ENCODE assay signal across 18 cellular contexts in genomic region chr15:63178034-63178433, GRCh38. TPM values are rescaled to one million over a fixed set of nuclear protein-coding genes. Genes with fewer than 3 reads are reported as not detected.
A peak's percentile ranks its signal among the peaks of the same experiment; 100 is the strongest.
DNase-seq lines count a peak whose midpoint lies in the region; ATAC-seq and TF ChIP-seq lines count a peak whose summit lies in the region.
"Had no signal": no experiment of that assay in that cellular context is flagged by ENCODE, and none has a peak within 500 bp of the region (broad histone marks: within the 10 kb centered on the region; RNA-seq: fewer than 3 reads in every experiment).

No MANE protein-coding gene starts in this region.

- intact Hi-C loops in activated CD4-positive, alpha-beta T cell treated with anti-CD3 and anti-CD28 coated beads for 36 hours (cut with DNase I, micrococcal nuclease), result no loop called here
- intact Hi-C loops in activated CD4-positive, alpha-beta T cell treated with anti-CD3 and anti-CD28 coated beads, Interleukin-2, amount 10 ng/mL, durations not matched to agents 24 days and 14 days (cut with micrococcal nuclease), result no loop called here
- intact Hi-C loops in left colon (cut with DNase I, micrococcal nuclease), result no loop called here

- H3K4me3 Mint-ChIP-seq in activated CD4-positive, alpha-beta T cell treated with anti-CD3 and anti-CD28 coated beads for 36 hours, result no peak overlapping the region
- no peak overlapping the region for H3K4me3 Mint-ChIP-seq in activated CD4-positive, alpha-beta T cell treated with anti-CD3 and anti-CD28 coated beads, Interleukin-2, amount 10 ng/mL, durations not matched to agents 24 days and 14 days
- no peak overlapping the region for H3K4me3 Mint-ChIP-seq in activated T-helper 17 cell treated with anti-CD3 and anti-CD28 coated beads, Interleukin-2, amount 50 U/mL, for 72 hours
- no peak overlapping the region for H3K4me3 Mint-ChIP-seq in type B pancreatic cell
- H3K4me3 Mint-ChIP-seq in effector memory CD8-positive, alpha-beta T cell, result no peak overlapping the region
- H3K4me3 Mint-ChIP-seq: activated naive CD4-positive, alpha-beta T cell treated with anti-CD3 and anti-CD28 coated beads for 36 hours; activated T-cell treated with anti-CD3 and anti-CD28 coated beads, Interleukin-2, amount 50 U/mL, for 24 hours; naive thymus-derived CD8-positive, alpha-beta T cell had no signal

- peak overlapping the region; percentile 37 for H3K27ac Mint-ChIP-seq in activated CD4-positive, alpha-beta T cell treated with anti-CD3 and anti-CD28 coated beads for 36 hours
- H3K27ac Mint-ChIP-seq in activated CD4-positive, alpha-beta T cell treated with anti-CD3 and anti-CD28 coated beads, Interleukin-2, amount 10 ng/mL, durations not matched to agents 24 days and 14 days, result no peak overlapping the region
- peak overlapping the region; percentile 69 for H3K27ac Mint-ChIP-seq in activated T-helper 17 cell treated with anti-CD3 and anti-CD28 coated beads, Interleukin-2, amount 50 U/mL, for 72 hours
- H3K27ac Mint-ChIP-seq in type B pancreatic cell, result peak overlapping the region; percentile 6
- no peak overlapping the region for H3K27ac Mint-ChIP-seq in effector memory CD8-positive, alpha-beta T cell
- H3K27ac Mint-ChIP-seq: activated naive CD4-positive, alpha-beta T cell treated with anti-CD3 and anti-CD28 coated beads for 36 hours had no signal

- ATAC-seq in activated CD4-positive, alpha-beta T cell treated with anti-CD3 and anti-CD28 coated beads for 36 hours, result no peak
- no peak for ATAC-seq in activated T-helper 17 cell treated with anti-CD3 and anti-CD28 coated beads, Interleukin-2, amount 50 U/mL, for 72 hours (replicated peaks)
- ATAC-seq in left colon, result peak; percentile 53
- no peak for ATAC-seq in effector memory CD8-positive, alpha-beta T cell (replicated peaks)
- ATAC-seq in GM18519 (IDR thresholded peaks at IDR 0.05; ENCODE audit: low FRiP score, unreplicated experiment), result no peak
- no peak for ATAC-seq in activated CD4-positive, CD25-positive, alpha-beta regulatory T cell treated with anti-CD3 and anti-CD28 coated beads, Interleukin-2, amount 50 U/mL, for 24 hours
- ATAC-seq: HCT116; heart right ventricle; naive thymus-derived CD8-positive, alpha-beta T cell had no signal

- DNase-seq in activated CD4-positive, alpha-beta T cell treated with anti-CD3 and anti-CD28 coated beads for 36 hours, result no peak
- no peak for DNase-seq in activated CD4-positive, alpha-beta T cell treated with anti-CD3 and anti-CD28 coated beads, Interleukin-2, amount 10 ng/mL, durations not matched to agents 24 days and 14 days
- no peak for DNase-seq in left colon
- no peak for DNase-seq in type B pancreatic cell (ENCODE audit: extremely low spot score, unreplicated experiment)
- no peak for DNase-seq in effector memory CD8-positive, alpha-beta T cell
- DNase-seq: activated CD4-positive, alpha-beta T cell treated with anti-CD3 and anti-CD28 coated beads, Interleukin-2, amount 50 U/mL, for 48 hours; activated naive CD4-positive, alpha-beta T cell treated with anti-CD3 and anti-CD28 coated beads for 36 hours; activated T-cell treated with anti-CD3 and anti-CD28 coated beads, Interleukin-2, amount 50 U/mL, for 24 hours; effector CD8-positive, alpha-beta T cell; heart right ventricle; naive thymus-derived CD8-positive, alpha-beta T cell; NCI-H2029 treated with DMSO at 0.1 percent for 48 hours; SHP77 treated with DMSO at 0.1 percent for 48 hours; uterus had no signal

- TF ChIP-seq CTCF in type B pancreatic cell (conservative IDR thresholded peaks at IDR 0.05), result no peak

- no peaks in the 10 kb centered on the region for H3K27me3 Mint-ChIP-seq in activated CD4-positive, alpha-beta T cell treated with anti-CD3 and anti-CD28 coated beads for 36 hours
- peaks cover 11% of the 10 kb centered on the region for H3K27me3 Mint-ChIP-seq in activated CD4-positive, alpha-beta T cell treated with anti-CD3 and anti-CD28 coated beads, Interleukin-2, amount 10 ng/mL, durations not matched to agents 24 days and 14 days
- no peaks in the 10 kb centered on the region for H3K27me3 Mint-ChIP-seq in activated T-helper 17 cell treated with anti-CD3 and anti-CD28 coated beads, Interleukin-2, amount 50 U/mL, for 72 hours
- H3K27me3 Mint-ChIP-seq in type B pancreatic cell, result no peaks in the 10 kb centered on the region
- H3K27me3 Mint-ChIP-seq in effector memory CD8-positive, alpha-beta T cell, result no peaks in the 10 kb centered on the region
- H3K27me3 Mint-ChIP-seq: activated T-cell treated with anti-CD3 and anti-CD28 coated beads, Interleukin-2, amount 50 U/mL, for 24 hours; naive thymus-derived CD8-positive, alpha-beta T cell had no signal

- CTCF ChIA-PET in activated CD4-positive, alpha-beta T cell treated with anti-CD3 and anti-CD28 coated beads for 36 hours (lab: Charles Lee), result interaction anchor here (0.7 to 1.4 kb wide), 3 partner anchors 12 to 33 kb away, joined by 3 read pairs; no protein-coding TSS in a partner anchor

- no peaks in the 10 kb centered on the region for H3K36me3 Mint-ChIP-seq in activated CD4-positive, alpha-beta T cell treated with anti-CD3 and anti-CD28 coated beads for 36 hours (ENCODE audit: low read depth)
- no peaks in the 10 kb centered on the region for H3K36me3 Mint-ChIP-seq in activated CD4-positive, alpha-beta T cell treated with anti-CD3 and anti-CD28 coated beads, Interleukin-2, amount 10 ng/mL, durations not matched to agents 24 days and 14 days (ENCODE audit: low read depth)
- no peaks in the 10 kb centered on the region for H3K36me3 Mint-ChIP-seq in activated T-helper 17 cell treated with anti-CD3 and anti-CD28 coated beads, Interleukin-2, amount 50 U/mL, for 72 hours (ENCODE audit: low read depth)
- no peaks in the 10 kb centered on the region for H3K36me3 Mint-ChIP-seq in type B pancreatic cell
- no peaks in the 10 kb centered on the region for H3K36me3 Mint-ChIP-seq in effector memory CD8-positive, alpha-beta T cell (ENCODE audit: insufficient read depth)
- H3K36me3 Mint-ChIP-seq: naive thymus-derived CD8-positive, alpha-beta T cell had no signal

- POLR2A ChIA-PET in activated CD4-positive, alpha-beta T cell treated with anti-CD3 and anti-CD28 coated beads for 36 hours (lab: Charles Lee), result no interaction called here

- peaks cover 21% of the 10 kb centered on the region for H3K4me1 Mint-ChIP-seq in activated CD4-positive, alpha-beta T cell treated with anti-CD3 and anti-CD28 coated beads for 36 hours
- H3K4me1 Mint-ChIP-seq in activated CD4-positive, alpha-beta T cell treated with anti-CD3 and anti-CD28 coated beads, Interleukin-2, amount 10 ng/mL, durations not matched to agents 24 days and 14 days, result peaks cover 7% of the 10 kb centered on the region
- peaks cover 6% of the 10 kb centered on the region for H3K4me1 Mint-ChIP-seq in activated T-helper 17 cell treated with anti-CD3 and anti-CD28 coated beads, Interleukin-2, amount 50 U/mL, for 72 hours
- peaks cover 12% of the 10 kb centered on the region for H3K4me1 Mint-ChIP-seq in type B pancreatic cell (ENCODE audit: unreplicated experiment)
- no peaks in the 10 kb centered on the region for H3K4me1 Mint-ChIP-seq in effector memory CD8-positive, alpha-beta T cell (ENCODE audit: low read depth in 2 of 2)
- H3K4me1 Mint-ChIP-seq: naive thymus-derived CD8-positive, alpha-beta T cell had no signal

- no peaks in the 10 kb centered on the region for H3K9me3 Mint-ChIP-seq in activated CD4-positive, alpha-beta T cell treated with anti-CD3 and anti-CD28 coated beads for 36 hours (ENCODE audit: low read depth)
- H3K9me3 Mint-ChIP-seq in activated CD4-positive, alpha-beta T cell treated with anti-CD3 and anti-CD28 coated beads, Interleukin-2, amount 10 ng/mL, durations not matched to agents 24 days and 14 days, result no peaks in the 10 kb centered on the region
- H3K9me3 Mint-ChIP-seq in activated T-helper 17 cell treated with anti-CD3 and anti-CD28 coated beads, Interleukin-2, amount 50 U/mL, for 72 hours, result no peaks in the 10 kb centered on the region
- peaks cover 4% of the 10 kb centered on the region for H3K9me3 Mint-ChIP-seq in type B pancreatic cell
- H3K9me3 Mint-ChIP-seq in effector memory CD8-positive, alpha-beta T cell, result no peaks in the 10 kb centered on the region
- H3K9me3 Mint-ChIP-seq: activated naive CD4-positive, alpha-beta T cell treated with anti-CD3 and anti-CD28 coated beads for 36 hours; activated T-cell treated with anti-CD3 and anti-CD28 coated beads, Interleukin-2, amount 50 U/mL, for 24 hours; naive thymus-derived CD8-positive, alpha-beta T cell had no signal

RNA-seq across cellular contexts. Expression of gene RAB8B, which starts 11.4 kb away (rescaled TPM):
- 100 to 1,000 TPM; 147 to 260 TPM for total RNA-seq in activated CD4-positive, alpha-beta T cell treated with anti-CD3 and anti-CD28 coated beads for 36 hours
- 186 and 187 TPM in 2 replicates for total RNA-seq in activated CD4-positive, alpha-beta T cell treated with anti-CD3 and anti-CD28 coated beads, Interleukin-2, amount 10 ng/mL, durations not matched to agents 24 days and 14 days
- 100 to 1,000 TPM in 1 of 2 donors, 10 to 100 TPM in 1; 68.1 to 185 TPM for total RNA-seq in activated T-helper 17 cell treated with anti-CD3 and anti-CD28 coated beads, Interleukin-2, amount 50 U/mL, for 72 hours
- total RNA-seq in left colon, result 10 to 100 TPM; 11.3 to 14.2 TPM
- total RNA-seq in type B pancreatic cell (ENCODE audit: low replicate concordance), result 26.5 and 36.8 TPM in 2 replicates

RNA-seq across cellular contexts. Expression of gene RPS27L, which starts 20.8 kb away (rescaled TPM):
- total RNA-seq in activated CD4-positive, alpha-beta T cell treated with anti-CD3 and anti-CD28 coated beads for 36 hours, result 100 to 1,000 TPM; 117 to 143 TPM
- 167 and 179 TPM in 2 replicates for total RNA-seq in activated CD4-positive, alpha-beta T cell treated with anti-CD3 and anti-CD28 coated beads, Interleukin-2, amount 10 ng/mL, durations not matched to agents 24 days and 14 days
- 100 to 1,000 TPM; 187 to 240 TPM for total RNA-seq in activated T-helper 17 cell treated with anti-CD3 and anti-CD28 coated beads, Interleukin-2, amount 50 U/mL, for 72 hours
- total RNA-seq in left colon, result 100 to 1,000 TPM; 173 to 239 TPM
- 205 and 235 TPM in 2 replicates for total RNA-seq in type B pancreatic cell (ENCODE audit: low replicate concordance)

RNA-seq across cellular contexts. Expression of gene LACTB, which starts 56.4 kb away (rescaled TPM):
- 10 to 100 TPM; 10.9 to 14.9 TPM for total RNA-seq in activated CD4-positive, alpha-beta T cell treated with anti-CD3 and anti-CD28 coated beads for 36 hours
- total RNA-seq in activated CD4-positive, alpha-beta T cell treated with anti-CD3 and anti-CD28 coated beads, Interleukin-2, amount 10 ng/mL, durations not matched to agents 24 days and 14 days, result 15.7 and 18.1 TPM in 2 replicates
- total RNA-seq in activated T-helper 17 cell treated with anti-CD3 and anti-CD28 coated beads, Interleukin-2, amount 50 U/mL, for 72 hours, result 10 to 100 TPM; 20.3 to 26.0 TPM
- total RNA-seq in left colon (10 to 100 TPM; 28.1 to 30.6 TPM), type B pancreatic cell (ENCODE audit: low replicate concordance) (10.9 and 12.6 TPM in 2 replicates)

Comparison
In these comparisons a context has a peak if more than half of its experiments do, and no peak if none do; other contexts are left out.
1. H3K27ac Mint-ChIP-seq: peak in activated CD4-positive, alpha-beta T cell treated with anti-CD3 and anti-CD28 coated beads for 36 hours (single experiment), activated T-helper 17 cell treated with anti-CD3 and anti-CD28 coated beads, Interleukin-2, amount 50 U/mL, for 72 hours (single experiment) and type B pancreatic cell (single experiment); none in activated CD4-positive, alpha-beta T cell treated with anti-CD3 and anti-CD28 coated beads, Interleukin-2, amount 10 ng/mL, durations not matched to agents 24 days and 14 days (single experiment) and effector memory CD8-positive, alpha-beta T cell (0 of 2).